In the genomic region with DNA sequence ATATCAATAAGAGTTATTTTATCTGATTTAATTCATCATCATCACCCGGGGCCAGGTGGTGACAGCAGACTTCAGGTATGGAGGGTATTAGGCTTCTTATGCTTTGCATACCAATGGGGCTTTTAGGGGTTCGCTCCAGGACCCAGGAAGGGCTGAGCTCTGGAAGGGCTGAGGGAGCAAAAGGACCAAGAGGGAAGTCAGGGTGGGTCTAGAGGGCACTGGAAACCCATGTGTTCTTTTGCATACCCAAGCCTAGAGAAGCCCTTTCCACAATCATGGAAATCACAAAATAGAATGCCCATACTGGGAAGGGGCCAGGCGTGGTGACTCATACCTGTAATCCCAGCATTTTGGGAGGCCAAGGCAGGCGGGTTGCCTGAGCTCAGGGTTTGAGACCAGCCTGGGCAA, we compare ENCODE assay signal across 1 cellular context.
TF ChIP-seq lines count a peak whose summit lies in the region.

No MANE protein-coding gene starts in this region.

TF ChIP-seq in SK-N-SH treated with all-trans-retinoic acid at 6 μM for 48 hours, 23 proteins besides CTCF, POLR2A, EP300 and RAD21 (continued from another document):
- TF ChIP-seq, protein P1, sequence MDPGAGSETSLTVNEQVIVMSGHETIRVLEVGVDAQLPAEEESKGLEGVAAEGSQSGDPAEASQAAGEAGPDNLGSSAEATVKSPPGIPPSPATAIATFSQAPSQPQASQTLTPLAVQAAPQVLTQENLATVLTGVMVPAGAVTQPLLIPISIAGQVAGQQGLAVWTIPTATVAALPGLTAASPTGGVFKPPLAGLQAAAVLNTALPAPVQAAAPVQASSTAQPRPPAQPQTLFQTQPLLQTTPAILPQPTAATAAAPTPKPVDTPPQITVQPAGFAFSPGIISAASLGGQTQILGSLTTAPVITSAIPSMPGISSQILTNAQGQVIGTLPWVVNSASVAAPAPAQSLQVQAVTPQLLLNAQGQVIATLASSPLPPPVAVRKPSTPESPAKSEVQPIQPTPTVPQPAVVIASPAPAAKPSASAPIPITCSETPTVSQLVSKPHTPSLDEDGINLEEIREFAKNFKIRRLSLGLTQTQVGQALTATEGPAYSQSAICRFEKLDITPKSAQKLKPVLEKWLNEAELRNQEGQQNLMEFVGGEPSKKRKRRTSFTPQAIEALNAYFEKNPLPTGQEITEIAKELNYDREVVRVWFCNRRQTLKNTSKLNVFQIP (CRISPR knock-in tag; IDR thresholded peaks at IDR 0.05; ENCODE audit: borderline replicate concordance, low read depth) = no peak
- TF ChIP-seq, protein P2, sequence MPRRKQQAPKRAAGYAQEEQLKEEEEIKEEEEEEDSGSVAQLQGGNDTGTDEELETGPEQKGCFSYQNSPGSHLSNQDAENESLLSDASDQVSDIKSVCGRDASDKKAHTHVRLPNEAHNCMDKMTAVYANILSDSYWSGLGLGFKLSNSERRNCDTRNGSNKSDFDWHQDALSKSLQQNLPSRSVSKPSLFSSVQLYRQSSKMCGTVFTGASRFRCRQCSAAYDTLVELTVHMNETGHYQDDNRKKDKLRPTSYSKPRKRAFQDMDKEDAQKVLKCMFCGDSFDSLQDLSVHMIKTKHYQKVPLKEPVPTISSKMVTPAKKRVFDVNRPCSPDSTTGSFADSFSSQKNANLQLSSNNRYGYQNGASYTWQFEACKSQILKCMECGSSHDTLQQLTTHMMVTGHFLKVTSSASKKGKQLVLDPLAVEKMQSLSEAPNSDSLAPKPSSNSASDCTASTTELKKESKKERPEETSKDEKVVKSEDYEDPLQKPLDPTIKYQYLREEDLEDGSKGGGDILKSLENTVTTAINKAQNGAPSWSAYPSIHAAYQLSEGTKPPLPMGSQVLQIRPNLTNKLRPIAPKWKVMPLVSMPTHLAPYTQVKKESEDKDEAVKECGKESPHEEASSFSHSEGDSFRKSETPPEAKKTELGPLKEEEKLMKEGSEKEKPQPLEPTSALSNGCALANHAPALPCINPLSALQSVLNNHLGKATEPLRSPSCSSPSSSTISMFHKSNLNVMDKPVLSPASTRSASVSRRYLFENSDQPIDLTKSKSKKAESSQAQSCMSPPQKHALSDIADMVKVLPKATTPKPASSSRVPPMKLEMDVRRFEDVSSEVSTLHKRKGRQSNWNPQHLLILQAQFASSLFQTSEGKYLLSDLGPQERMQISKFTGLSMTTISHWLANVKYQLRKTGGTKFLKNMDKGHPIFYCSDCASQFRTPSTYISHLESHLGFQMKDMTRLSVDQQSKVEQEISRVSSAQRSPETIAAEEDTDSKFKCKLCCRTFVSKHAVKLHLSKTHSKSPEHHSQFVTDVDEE (CRISPR knock-in tag; IDR thresholded peaks at IDR 0.05) = no peak
- TF ChIP-seq ZNF70 (CRISPR knock-in tag; IDR thresholded peaks at IDR 0.05) (no peak), RARB (CRISPR knock-in tag; IDR thresholded peaks at IDR 0.05) (no peak), ISL1 (CRISPR knock-in tag; IDR thresholded peaks at IDR 0.05) (no peak), ZNF8 (CRISPR knock-in tag; IDR thresholded peaks at IDR 0.05) (no peak)
- TF ChIP-seq, protein P3, sequence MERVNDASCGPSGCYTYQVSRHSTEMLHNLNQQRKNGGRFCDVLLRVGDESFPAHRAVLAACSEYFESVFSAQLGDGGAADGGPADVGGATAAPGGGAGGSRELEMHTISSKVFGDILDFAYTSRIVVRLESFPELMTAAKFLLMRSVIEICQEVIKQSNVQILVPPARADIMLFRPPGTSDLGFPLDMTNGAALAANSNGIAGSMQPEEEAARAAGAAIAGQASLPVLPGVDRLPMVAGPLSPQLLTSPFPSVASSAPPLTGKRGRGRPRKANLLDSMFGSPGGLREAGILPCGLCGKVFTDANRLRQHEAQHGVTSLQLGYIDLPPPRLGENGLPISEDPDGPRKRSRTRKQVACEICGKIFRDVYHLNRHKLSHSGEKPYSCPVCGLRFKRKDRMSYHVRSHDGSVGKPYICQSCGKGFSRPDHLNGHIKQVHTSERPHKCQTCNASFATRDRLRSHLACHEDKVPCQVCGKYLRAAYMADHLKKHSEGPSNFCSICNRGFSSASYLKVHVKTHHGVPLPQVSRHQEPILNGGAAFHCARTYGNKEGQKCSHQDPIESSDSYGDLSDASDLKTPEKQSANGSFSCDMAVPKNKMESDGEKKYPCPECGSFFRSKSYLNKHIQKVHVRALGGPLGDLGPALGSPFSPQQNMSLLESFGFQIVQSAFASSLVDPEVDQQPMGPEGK (CRISPR knock-in tag; IDR thresholded peaks at IDR 0.05; ENCODE audit: borderline replicate concordance) = no peak
